In the genomic region with DNA sequence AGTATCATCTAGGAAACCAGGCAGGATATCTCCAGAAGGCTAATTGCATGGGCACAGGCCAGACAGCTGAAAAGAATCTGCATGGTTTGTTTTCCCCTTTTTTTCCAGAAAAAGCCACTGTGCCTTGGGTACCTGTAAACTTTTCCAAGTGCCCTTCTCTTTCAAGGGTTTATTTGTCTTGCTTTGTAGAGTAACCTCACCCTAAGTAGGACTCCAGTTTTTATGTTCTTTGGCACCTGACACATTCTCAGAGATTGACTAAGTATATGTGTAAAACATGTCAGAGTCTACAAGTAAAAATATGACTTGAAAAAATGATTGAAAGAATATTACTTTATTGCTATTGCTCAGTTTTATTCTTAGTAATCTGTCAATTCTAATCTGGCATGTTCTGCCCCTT, we compare ENCODE assay signal across 21 cellular contexts.
DNase-seq lines count a peak whose midpoint lies in the region; ATAC-seq, FAIRE-seq and TF ChIP-seq lines count a peak whose summit lies in the region.
"Had no signal": no experiment of that assay in that cellular context is flagged by ENCODE, and none has a peak within 500 bp of the region (broad histone marks: within the 10 kb centered on the region; RNA-seq: fewer than 3 reads in every experiment).

No MANE protein-coding gene starts in this region.

- no peak for ATAC-seq in K562
- ATAC-seq in lung (ENCODE audit: insufficient read depth, low FRiP score): peak; percentile 39
- ATAC-seq: CD8-positive, alpha-beta T cell had no signal

- TF ChIP-seq CTCF in K562 (IDR thresholded peaks at IDR 0.05 in 2 of 3, conservative IDR thresholded peaks at IDR 0.05 in 1 of 3; ENCODE audit: insufficient read depth in 2 of 3, low read depth in 1 of 3, low read length in 3 of 3): no peak
- TF ChIP-seq CTCF in lung (IDR thresholded peaks at IDR 0.05; ENCODE audit: control extremely low read depth, extremely low read depth): no peak

- H3K27me3 ChIP-seq in K562 (ENCODE audit: control insufficient read depth in 2 of 2, insufficient read depth in 2 of 2, low read length in 2 of 2): no peaks in the 10 kb centered on the region
- H3K27me3 ChIP-seq in lung (ENCODE audit: control insufficient read depth, insufficient read depth): no peaks in the 10 kb centered on the region
- H3K27me3 ChIP-seq: BE2C had no signal

- no peak overlapping the region for H3K9ac ChIP-seq in K562 (ENCODE audit: insufficient read depth in 1 of 2, low read depth in 2 of 2, low read length in 2 of 2)
- H3K9ac ChIP-seq: BLaER1 had no signal

- no peak overlapping the region for H3K4me3 ChIP-seq in K562
- no peak overlapping the region for H3K4me3 ChIP-seq in lung
- H3K4me3 ChIP-seq: BLaER1 had no signal

- H4K20me1 ChIP-seq in K562 (replicated peaks; ENCODE audit: control insufficient read depth, insufficient read depth, low read length): no peaks in the 10 kb centered on the region
- H4K20me1 ChIP-seq: BLaER1 had no signal

- no peak overlapping the region for H3K4me2 ChIP-seq in K562 (ENCODE audit: insufficient read depth, low read length)
- H3K4me2 ChIP-seq: BLaER1 had no signal

- H2AFZ ChIP-seq in K562 (ENCODE audit: low read depth, low read length): 0 out of 2 replicates have a peak overlapping the region, but pooled peaks have one; percentile 12

- H3K36me3 ChIP-seq in K562 (ENCODE audit: control insufficient read depth, insufficient read depth, low read length) (no peaks in the 10 kb centered on the region), lung (ENCODE audit: control insufficient read depth in 2 of 2, insufficient read depth in 2 of 2, low read length in 2 of 2) (no peaks in the 10 kb centered on the region)
- H3K36me3 ChIP-seq: BE2C, BLaER1 had no signal

- POLR2A ChIA-PET in K562 (lab: Yijun Ruan, JAX): no interaction called here

- H3K9me1 ChIP-seq in K562 (ENCODE audit: control insufficient read depth, insufficient read depth, low read length): no peaks in the 10 kb centered on the region

- TF ChIP-seq POLR2A in K562 (conservative IDR thresholded peaks at IDR 0.05): no peak

- no peak for TF ChIP-seq EP300 in K562 (IDR thresholded peaks at IDR 0.05; ENCODE audit: low read length)

- H3K4me1 ChIP-seq in K562 (replicated peaks in 1 of 2; ENCODE audit: control insufficient read depth in 2 of 2, insufficient read depth in 2 of 2, low read length in 2 of 2): no peaks in the 10 kb centered on the region
- no peaks in the 10 kb centered on the region for H3K4me1 ChIP-seq in lung (ENCODE audit: control insufficient read depth in 2 of 2, insufficient read depth in 2 of 2, low read length in 2 of 2)
- H3K4me1 ChIP-seq: BE2C, BLaER1, Caco-2 had no signal

- no peaks in the 10 kb centered on the region for H3K79me2 ChIP-seq in K562 (ENCODE audit: control insufficient read depth, insufficient read depth, low read length)

- CTCF ChIA-PET in K562 (lab: Yijun Ruan, JAX; ENCODE audit: low intra/inter-chr PET ratio): no interaction called here

- no peak for TF ChIP-seq RAD21 in K562 (CRISPR knock-in tag; conservative IDR thresholded peaks at IDR 0.05 in 1 of 2, IDR thresholded peaks at IDR 0.05 in 1 of 2)

- DNase-seq in K562 (ENCODE audit: extremely low read depth in 1 of 4, low spot score in 3 of 4) (no peak), lung (ENCODE audit: low spot score) (no peak), HUDEP-2 (lab: John Stamatoyannopoulos, UW; ENCODE audit: unreplicated experiment in 76 of 76) (no peak), NCI-H524 treated with DMSO at 0.1 percent for 48 hours (lab: John Stamatoyannopoulos, UW) (no peak)
- no peak for DNase-seq in NK-92 treated with Interleukin-12 subunit alpha and Interleukin-12 subunit beta, amount 100 ng/mL, for 24 hours (lab: John Stamatoyannopoulos, UW)
- DNase-seq: 8988T; ACHN; BE2C; C1 segment of cervical spinal cord; Caco-2; Calu3; CD4-positive, alpha-beta T cell; CD8-positive, alpha-beta T cell; DMS79 treated with DMSO at 0.1 percent for 48 hours; GF-D8 had no signal

- in situ Hi-C loops in K562 (cut with MboI): no loop called here

- no peak for FAIRE-seq in K562 (lab: Jason Lieb, UNC)
- FAIRE-seq: A204.1, D721Med, G401.6, GM12891, GM19239 had no signal

- BruUV-seq in K562 (replicated peaks; lab: Mats Ljungman, UMichigan): no TSS peak

- intact Hi-C loops in K562 (cut with micrococcal nuclease): no loop called here

- H3K27ac ChIP-seq in K562 (ENCODE audit: extremely low read depth, low read depth, low read length) (no peak overlapping the region), lung (ENCODE audit: low read depth in 1 of 2, low read length in 1 of 2) (no peak overlapping the region)
- H3K27ac ChIP-seq: BLaER1 had no signal

- H3K9me3 ChIP-seq in K562 (replicated peaks; ENCODE audit: control insufficient read depth, insufficient read depth, low read depth, low read length) (no peaks in the 10 kb centered on the region), lung (ENCODE audit: control insufficient read depth in 2 of 2, insufficient read depth in 1 of 2, low read length in 1 of 2) (no peaks in the 10 kb centered on the region)
- H3K9me3 ChIP-seq: BE2C, BLaER1, Caco-2 had no signal

TF ChIP-seq in K562, 482 proteins besides CTCF, POLR2A, EP300 and RAD21:
- TF ChIP-seq, protein P1, sequence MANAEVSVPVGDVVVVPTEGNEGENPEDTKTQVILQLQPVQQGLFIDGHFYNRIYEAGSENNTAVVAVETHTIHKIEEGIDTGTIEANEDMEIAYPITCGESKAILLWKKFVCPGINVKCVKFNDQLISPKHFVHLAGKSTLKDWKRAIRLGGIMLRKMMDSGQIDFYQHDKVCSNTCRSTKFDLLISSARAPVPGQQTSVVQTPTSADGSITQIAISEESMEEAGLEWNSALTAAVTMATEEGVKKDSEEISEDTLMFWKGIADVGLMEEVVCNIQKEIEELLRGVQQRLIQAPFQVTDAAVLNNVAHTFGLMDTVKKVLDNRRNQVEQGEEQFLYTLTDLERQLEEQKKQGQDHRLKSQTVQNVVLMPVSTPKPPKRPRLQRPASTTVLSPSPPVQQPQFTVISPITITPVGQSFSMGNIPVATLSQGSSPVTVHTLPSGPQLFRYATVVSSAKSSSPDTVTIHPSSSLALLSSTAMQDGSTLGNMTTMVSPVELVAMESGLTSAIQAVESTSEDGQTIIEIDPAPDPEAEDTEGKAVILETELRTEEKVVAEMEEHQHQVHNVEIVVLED (CRISPR knock-in tag; IDR thresholded peaks at IDR 0.05): no peak
- TF ChIP-seq RUNX1 (IDR thresholded peaks at IDR 0.05; ENCODE audit: low read depth) (no peak), ESRRA (IDR thresholded peaks at IDR 0.05; ENCODE audit: borderline replicate concordance, low read depth) (no peak), E2F3 (CRISPR knock-in tag; IDR thresholded peaks at IDR 0.05) (no peak), L3MBTL2 (IDR thresholded peaks at IDR 0.05) (no peak), HEY1 (CRISPR knock-in tag; IDR thresholded peaks at IDR 0.05; ENCODE audit: borderline replicate concordance) (no peak), BCOR (IDR thresholded peaks at IDR 0.05) (no peak), ERF (CRISPR knock-in tag; IDR thresholded peaks at IDR 0.05) (no peak), U2AF2 (optimal IDR thresholded peaks at IDR 0.05; ENCODE audit: low read depth, low read length) (no peak), SMARCE1 (IDR thresholded peaks at IDR 0.05) (no peak), MAZ (CRISPR knock-in tag; conservative IDR thresholded peaks at IDR 0.05 in 1 of 2, IDR thresholded peaks at IDR 0.05 in 1 of 2) (no peak), SMARCA5 (IDR thresholded peaks at IDR 0.05) (no peak), RBBP5 (IDR thresholded peaks at IDR 0.05; ENCODE audit: borderline replicate concordance, insufficient read depth, low read length, poor library complexity, severe bottlenecking) (no peak), CHD1 (IDR thresholded peaks at IDR 0.05; ENCODE audit: low read length) (no peak), ZNF717 (CRISPR knock-in tag; IDR thresholded peaks at IDR 0.05) (no peak), TEAD4 (IDR thresholded peaks at IDR 0.05; ENCODE audit: low read length) (no peak), TEAD4 (CRISPR knock-in tag; IDR thresholded peaks at IDR 0.05; ENCODE audit: borderline replicate concordance) (no peak), SRSF7 (optimal IDR thresholded peaks at IDR 0.05; ENCODE audit: low read depth, low read length) (no peak)
- TF ChIP-seq, protein P2, sequence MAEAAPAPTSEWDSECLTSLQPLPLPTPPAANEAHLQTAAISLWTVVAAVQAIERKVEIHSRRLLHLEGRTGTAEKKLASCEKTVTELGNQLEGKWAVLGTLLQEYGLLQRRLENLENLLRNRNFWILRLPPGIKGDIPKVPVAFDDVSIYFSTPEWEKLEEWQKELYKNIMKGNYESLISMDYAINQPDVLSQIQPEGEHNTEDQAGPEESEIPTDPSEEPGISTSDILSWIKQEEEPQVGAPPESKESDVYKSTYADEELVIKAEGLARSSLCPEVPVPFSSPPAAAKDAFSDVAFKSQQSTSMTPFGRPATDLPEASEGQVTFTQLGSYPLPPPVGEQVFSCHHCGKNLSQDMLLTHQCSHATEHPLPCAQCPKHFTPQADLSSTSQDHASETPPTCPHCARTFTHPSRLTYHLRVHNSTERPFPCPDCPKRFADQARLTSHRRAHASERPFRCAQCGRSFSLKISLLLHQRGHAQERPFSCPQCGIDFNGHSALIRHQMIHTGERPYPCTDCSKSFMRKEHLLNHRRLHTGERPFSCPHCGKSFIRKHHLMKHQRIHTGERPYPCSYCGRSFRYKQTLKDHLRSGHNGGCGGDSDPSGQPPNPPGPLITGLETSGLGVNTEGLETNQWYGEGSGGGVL (CRISPR knock-in tag; IDR thresholded peaks at IDR 0.05): no peak
